24 cellular contexts compared by ENCODE assay signal in genomic region chr11:94828088-94828487, GRCh38. TPM values are rescaled to one million over a fixed set of nuclear protein-coding genes. Genes with fewer than 3 reads are reported as not detected.
"Had no signal": no experiment of that assay in that cellular context is flagged by ENCODE, and none has a peak within 500 bp of the region (broad histone marks: within the 10 kb centered on the region; RNA-seq: fewer than 3 reads in every experiment).

No MANE protein-coding gene starts in this region.

- H3K4me1 Mint-ChIP-seq: activated naive CD8-positive, alpha-beta T cell treated with anti-CD3 and anti-CD28 coated beads, Interleukin-2, amount 10 ng/mL, durations not matched to agents 7 days and 5 days; T-cell had no signal

- H3K27me3 ChIP-seq: adrenal gland, breast epithelium had no signal

- H3K9me3 Mint-ChIP-seq: activated CD8-positive, alpha-beta T cell treated with anti-CD3 and anti-CD28 coated beads for 36 hours; activated naive CD8-positive, alpha-beta T cell treated with anti-CD3 and anti-CD28 coated beads, Interleukin-2, amount 10 ng/mL, durations not matched to agents 7 days and 5 days; T-cell had no signal

- H3K4me3 ChIP-seq: adrenal gland, breast epithelium, SK-N-MC had no signal

- H3K27ac ChIP-seq: adrenal gland, breast epithelium, SK-N-MC had no signal

- DNase-seq: activated CD4-positive, alpha-beta T cell treated with anti-CD3 and anti-CD28 coated beads for 4 hours; activated CD8-positive, alpha-beta memory T cell treated with anti-CD3 and anti-CD28 coated beads, Interleukin-2, amount 50 U/mL, for 48 hours; activated CD8-positive, alpha-beta T cell treated with anti-CD3 and anti-CD28 coated beads for 36 hours; activated naive CD4-positive, alpha-beta T cell treated with anti-CD3 and anti-CD28 coated beads, Interleukin-2, amount 50 U/mL, for 16 hours; activated naive CD8-positive, alpha-beta T cell treated with anti-CD3 and anti-CD28 coated beads, Interleukin-2, amount 10 ng/mL, durations not matched to agents 7 days and 5 days; activated T-cell treated with anti-CD3 and anti-CD28 coated beads, Interleukin-2, amount 50 U/mL, for 1 hour; adrenal gland; anterior cingulate cortex; caudate nucleus; Karpas-422; MM.1S; NCI-H1105; NCI-H1436; NCI-H1694 treated with DMSO at 0.1 percent for 48 hours; NCI-H2029 treated with DMSO at 0.1 percent for 48 hours; NCI-H446; RPMI8226; T-cell had no signal

- H3K4me1 ChIP-seq: adrenal gland, breast epithelium had no signal

- H3K36me3 ChIP-seq: breast epithelium had no signal

- H3K9me3 ChIP-seq: adrenal gland, breast epithelium had no signal

- H3K36me3 Mint-ChIP-seq: T-cell had no signal

- H3K4me3 Mint-ChIP-seq: activated CD8-positive, alpha-beta T cell treated with anti-CD3 and anti-CD28 coated beads for 36 hours; activated naive CD8-positive, alpha-beta T cell treated with anti-CD3 and anti-CD28 coated beads, Interleukin-2, amount 10 ng/mL, durations not matched to agents 7 days and 5 days; T-cell had no signal

- ATAC-seq: activated CD4-positive, CD25-positive, alpha-beta regulatory T cell treated with anti-CD3 and anti-CD28 coated beads, Interleukin-2, amount 50 U/mL, for 24 hours; activated CD8-positive, alpha-beta T cell treated with anti-CD3 and anti-CD28 coated beads for 36 hours; Panc1; Right ventricle myocardium inferior; T-cell had no signal

- H3K27ac Mint-ChIP-seq: activated CD8-positive, alpha-beta T cell treated with anti-CD3 and anti-CD28 coated beads for 36 hours; activated naive CD8-positive, alpha-beta T cell treated with anti-CD3 and anti-CD28 coated beads, Interleukin-2, amount 10 ng/mL, durations not matched to agents 7 days and 5 days; T-cell had no signal

RNA-seq across cellular contexts. Expression of gene AMOTL1, which starts 59.9 kb away (rescaled TPM):
- total RNA-seq: OCI-LY7 had no signal
